ENCODE assay signal across 8 cellular contexts in genomic region chr12:22334696-22335290, GRCh38. TPM values are rescaled to one million over a fixed set of nuclear protein-coding genes. Genes with fewer than 3 reads are reported as not detected.
A peak's percentile ranks its signal among the peaks of the same experiment; 100 is the strongest.
DNase-seq lines count a peak whose midpoint lies in the region; ATAC-seq and TF ChIP-seq lines count a peak whose summit lies in the region.

A gene with protein sequence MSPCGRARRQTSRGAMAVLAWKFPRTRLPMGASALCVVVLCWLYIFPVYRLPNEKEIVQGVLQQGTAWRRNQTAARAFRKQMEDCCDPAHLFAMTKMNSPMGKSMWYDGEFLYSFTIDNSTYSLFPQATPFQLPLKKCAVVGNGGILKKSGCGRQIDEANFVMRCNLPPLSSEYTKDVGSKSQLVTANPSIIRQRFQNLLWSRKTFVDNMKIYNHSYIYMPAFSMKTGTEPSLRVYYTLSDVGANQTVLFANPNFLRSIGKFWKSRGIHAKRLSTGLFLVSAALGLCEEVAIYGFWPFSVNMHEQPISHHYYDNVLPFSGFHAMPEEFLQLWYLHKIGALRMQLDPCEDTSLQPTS (minus strand): TSS chr12:22334707. CDS start chr12:22334232, 475 bp downstream.

- H3K27ac ChIP-seq in KMS-11: peak within 1 kb of the TSS; percentile 58
- H3K27ac ChIP-seq in ectodermal cell (ENCODE audit: insufficient read depth, low read depth, low read length, poor library complexity, severe bottlenecking): no peak within 1 kb of the TSS
- H3K27ac ChIP-seq in mesodermal cell (ENCODE audit: low read depth, low read length, severe bottlenecking): peak within 1 kb of the TSS; percentile 58

- peak; percentile 28 for ATAC-seq in GM19455 (IDR thresholded peaks at IDR 0.05; ENCODE audit: unreplicated experiment)
- peak; percentile 50 for ATAC-seq in stimulated activated effector memory CD8-positive, alpha-beta T cell treated with anti-CD3 and anti-CD28 coated beads, Interleukin-12 subunit alpha, Interleukin-12 subunit beta, amount 100 ng/mL, for 72 hours

- no peaks in the 10 kb centered on the region for H3K27me3 ChIP-seq in KMS-11 (ENCODE audit: insufficient read depth, low read depth)
- peaks cover 41% of the 10 kb centered on the region for H3K27me3 ChIP-seq in ectodermal cell (ENCODE audit: control insufficient read depth, insufficient read depth, low read length, poor library complexity, severe bottlenecking)

- H3K4me3 Mint-ChIP-seq in stimulated activated effector memory CD8-positive, alpha-beta T cell treated with anti-CD3 and anti-CD28 coated beads, Interleukin-12 subunit alpha, Interleukin-12 subunit beta, amount 100 ng/mL, for 72 hours: peak within 1 kb of the TSS; percentile 95

- peaks cover 7% of the 10 kb centered on the region for H3K4me1 ChIP-seq in KMS-11 (ENCODE audit: low read depth, poor library complexity, severe bottlenecking)
- no peaks in the 10 kb centered on the region for H3K4me1 ChIP-seq in ectodermal cell (ENCODE audit: control insufficient read depth, insufficient read depth, low read length)
- H3K4me1 ChIP-seq in mesodermal cell (ENCODE audit: control insufficient read depth, insufficient read depth, low read length, poor library complexity, severe bottlenecking): no peaks in the 10 kb centered on the region

- no peaks in the 10 kb centered on the region for H3K79me2 ChIP-seq in KMS-11 (ENCODE audit: insufficient read depth, low read depth)

- peaks cover 7% of the 10 kb centered on the region for H3K36me3 Mint-ChIP-seq in stimulated activated effector memory CD8-positive, alpha-beta T cell treated with anti-CD3 and anti-CD28 coated beads, Interleukin-12 subunit alpha, Interleukin-12 subunit beta, amount 100 ng/mL, for 72 hours

- WGBS in ectodermal cell, 2 experiments: 0% methylated on average over 47 to 49 of the region's 50 CpGs
- 0% methylated on average over 24 to 27 of the region's 50 CpGs for WGBS in mesodermal cell (ENCODE audit: insufficient coverage in 2 of 2), 2 experiments

- DNase-seq in AG08396 (ENCODE audit: low spot score): peak; percentile 55
- DNase-seq in activated CD4-positive, alpha-beta T cell treated with anti-CD3 and anti-CD28 coated beads, Interleukin-2, amount 50 U/mL, for 24 hours (ENCODE audit: low read depth in 1 of 2, low spot score in 1 of 2): peak; percentile 36 to 37
- peak; percentile 20 to 71 for DNase-seq in stimulated activated effector memory CD8-positive, alpha-beta T cell treated with anti-CD3 and anti-CD28 coated beads, Interleukin-12 subunit alpha, Interleukin-12 subunit beta, amount 100 ng/mL, for 72 hours (ENCODE audit: low spot score in 2 of 2)
- no peak for DNase-seq in amniotic stem cell (lab: John Stamatoyannopoulos, UW)

- H3K4me2 ChIP-seq in KMS-11: peak within 1 kb of the TSS; percentile 46

- no peaks in the 10 kb centered on the region for H3K9me3 Mint-ChIP-seq in stimulated activated effector memory CD8-positive, alpha-beta T cell treated with anti-CD3 and anti-CD28 coated beads, Interleukin-12 subunit alpha, Interleukin-12 subunit beta, amount 100 ng/mL, for 72 hours

- H3K4me3 ChIP-seq in KMS-11 (IDR thresholded peaks at IDR 0.05; ENCODE audit: insufficient read depth, low read depth, low read length): peak within 1 kb of the TSS; percentile 49
- peak within 1 kb of the TSS; percentile 59 for H3K4me3 ChIP-seq in ectodermal cell (ENCODE audit: insufficient read depth, low read depth, low read length)
- peak within 1 kb of the TSS; percentile 56 for H3K4me3 ChIP-seq in mesodermal cell (ENCODE audit: extremely low read depth, insufficient read depth, low read length, poor library complexity, severe bottlenecking)

- peaks cover 24% of the 10 kb centered on the region for H3K4me1 Mint-ChIP-seq in stimulated activated effector memory CD8-positive, alpha-beta T cell treated with anti-CD3 and anti-CD28 coated beads, Interleukin-12 subunit alpha, Interleukin-12 subunit beta, amount 100 ng/mL, for 72 hours

- H3K9ac ChIP-seq in KMS-11: peak within 1 kb of the TSS; percentile 69

- H2AFZ ChIP-seq in KMS-11 (ENCODE audit: low read depth): peak within 1 kb of the TSS; percentile 91

- H3K27ac Mint-ChIP-seq in stimulated activated effector memory CD8-positive, alpha-beta T cell treated with anti-CD3 and anti-CD28 coated beads, Interleukin-12 subunit alpha, Interleukin-12 subunit beta, amount 100 ng/mL, for 72 hours: peak within 1 kb of the TSS; percentile 88

- H4K20me1 ChIP-seq in KMS-11 (ENCODE audit: insufficient read depth): no peaks in the 10 kb centered on the region

- no peak for TF ChIP-seq CTCF in KMS-11 (conservative IDR thresholded peaks at IDR 0.05; ENCODE audit: low read depth, low read length)

- H3K36me3 ChIP-seq in KMS-11 (ENCODE audit: insufficient read depth): no peaks in the 10 kb centered on the region
- H3K36me3 ChIP-seq in ectodermal cell (ENCODE audit: control insufficient read depth, insufficient read depth, low read length): no peaks in the 10 kb centered on the region
- no peaks in the 10 kb centered on the region for H3K36me3 ChIP-seq in mesodermal cell (ENCODE audit: control insufficient read depth, insufficient read depth, low read length)

- H3K9me3 ChIP-seq in ectodermal cell (ENCODE audit: control insufficient read depth, low read length) (no peaks in the 10 kb centered on the region), mesodermal cell (ENCODE audit: control insufficient read depth, low read length) (no peaks in the 10 kb centered on the region)

RNA-seq across cellular contexts. Expression of the gene that starts here (rescaled TPM):
- polyA plus RNA-seq in ectodermal cell (2013, experiment 1 of 4): 6.1 TPM
- 5.0 TPM for polyA plus RNA-seq in ectodermal cell (2013, experiment 2 of 4)
- 9.8 TPM for polyA plus RNA-seq in ectodermal cell (2013, experiment 3 of 4)
- 12.1 TPM for polyA plus RNA-seq in ectodermal cell (2013, experiment 4 of 4)
- polyA plus RNA-seq in mesodermal cell (2013, experiment 1 of 2): 8.3 TPM
- polyA plus RNA-seq in mesodermal cell (2013, experiment 2 of 2): 7.7 TPM
